18 cellular contexts compared by ENCODE assay signal in genomic region chr10:1102392-1102791, GRCh38. TPM values are rescaled to one million over a fixed set of nuclear protein-coding genes. Genes with fewer than 3 reads are reported as not detected.
A peak's percentile ranks its signal among the peaks of the same experiment; 100 is the strongest.
DNase-seq lines count a peak whose midpoint lies in the region; ATAC-seq, FAIRE-seq and TF ChIP-seq lines count a peak whose summit lies in the region.
"Had no signal": no experiment of that assay in that cellular context is flagged by ENCODE, and none has a peak within 500 bp of the region (broad histone marks: within the 10 kb centered on the region; RNA-seq: fewer than 3 reads in every experiment).

No MANE protein-coding gene starts in this region.

- no peaks in the 10 kb centered on the region for H3K9me3 Mint-ChIP-seq in H9
- H3K9me3 Mint-ChIP-seq: dendritic cell treated with granulocyte-macrophage colony-stimulating factor and Interleukin-4, amounts not matched to agents 40 ng/mL and 50 ng/mL, for 4 days had no signal

- H2AK5ac ChIP-seq in H9 (ENCODE audit: insufficient read length, low read length) (no peak overlapping the region), H1 (ENCODE audit: low read depth, low read length) (peak overlapping the region; percentile 96; the same call in 1 of the 2 replicates)

- no CpG with 5 or more reads among the region's 7 CpGs for WGBS in H9 (ENCODE audit: extremely low coverage, insufficient read length, low lambda C conversion rate)
- 91% methylated on average over 7 of the region's 7 CpGs; no CpG with 5 or more reads in 1 of the 2 experiments for WGBS in H1 (ENCODE audit: extremely low coverage in 1 of 2, insufficient coverage in 1 of 2, insufficient read length in 1 of 2, insufficient replicate concordance in 2 of 2, low coverage in 1 of 2, low lambda C conversion rate in 2 of 2, missing lambda C conversion rate in 1 of 2), 2 experiments

- H3K27ac ChIP-seq in H9 (ENCODE audit: insufficient read length, low read depth, low read length) (no peak overlapping the region), H1 (ENCODE audit: low read depth, low read length) (no peak overlapping the region)
- H3K27ac ChIP-seq: heart right ventricle, pancreas had no signal

- ATAC-seq in GM18867 (IDR thresholded peaks at IDR 0.05; ENCODE audit: unreplicated experiment) (no peak), GM19463 (IDR thresholded peaks at IDR 0.05; ENCODE audit: unreplicated experiment) (no peak), HG02840 (IDR thresholded peaks at IDR 0.05; ENCODE audit: low FRiP score, unreplicated experiment) (no peak)
- ATAC-seq: heart right ventricle, pancreas, Right ventricle myocardium inferior had no signal

- H4K91ac ChIP-seq in H9 (ENCODE audit: insufficient read length, low read depth, low read length) (no peak overlapping the region), H1 (replicated peaks; ENCODE audit: insufficient read length, low read length) (no peak overlapping the region)

- FAIRE-seq in H1 (lab: Jason Lieb, UNC), result no peak
- FAIRE-seq: pancreas, small intestine had no signal

- TF ChIP-seq CTCF in H9 (conservative IDR thresholded peaks at IDR 0.05) (no peak), H1 (IDR thresholded peaks at IDR 0.05; ENCODE audit: control extremely low read depth in 1 of 3, insufficient read depth in 1 of 3, low read depth in 1 of 3, low read length in 3 of 3) (no peak)

- H3K18ac ChIP-seq in H9 (ENCODE audit: insufficient read length, low read depth, low read length) (no peak overlapping the region), H1 (ENCODE audit: extremely low read depth, low read length) (no peak overlapping the region)

- no peak for DNase-seq in H9
- peak; percentile 43 to 59 for DNase-seq in activated CD4-positive, alpha-beta T cell treated with anti-CD3 and anti-CD28 coated beads, Interleukin-2, amount 50 U/mL, for 48 hours
- no peak for DNase-seq in H1 (ENCODE audit: low read depth in 1 of 2, low spot score in 2 of 2)
- peak; percentile 38 to 50 for DNase-seq in stimulated activated CD4-positive, alpha-beta T cell treated with anti-CD3 and anti-CD28 coated beads, Interleukin-4, amount 100 ng/mL, for 4 hours
- DNase-seq in SKM-1 (lab: John Stamatoyannopoulos, UW; ENCODE audit: unreplicated experiment), result no peak
- DNase-seq: AML-193, DMS 273 treated with DMSO at 0.1 percent for 48 hours, erythroblast, heart right ventricle, NCI-H1436, NCI-H446, small intestine had no signal

- H3K9ac ChIP-seq in H9 (ENCODE audit: extremely low read depth, insufficient read length, low read length) (no peak overlapping the region), H1 (replicated peaks in 1 of 4; ENCODE audit: extremely low read depth in 1 of 4, low read depth in 3 of 4, low read length in 3 of 4) (no peak overlapping the region)

- TF ChIP-seq RAD21 in H1 (IDR thresholded peaks at IDR 0.05 in 1 of 2, conservative IDR thresholded peaks at IDR 0.05 in 1 of 2; ENCODE audit: low read depth in 2 of 2, low read length in 2 of 2), result no peak

- H3K4me2 ChIP-seq in H9 (ENCODE audit: insufficient read depth, insufficient read length, low read length) (no peak overlapping the region), H1 (ENCODE audit: insufficient read depth in 1 of 2, low read depth in 2 of 2, low read length in 2 of 2) (no peak overlapping the region)

- H3K4me3 Mint-ChIP-seq in H9, result no peak overlapping the region
- H3K4me3 Mint-ChIP-seq: dendritic cell treated with granulocyte-macrophage colony-stimulating factor and Interleukin-4, amounts not matched to agents 40 ng/mL and 50 ng/mL, for 4 days had no signal

- H4K5ac ChIP-seq in H9 (ENCODE audit: insufficient read length, low read depth, low read length) (peak overlapping the region; percentile 94), H1 (ENCODE audit: insufficient read length, low read depth, low read length) (no peak overlapping the region)

- no peaks in the 10 kb centered on the region for H3K27me3 ChIP-seq in H9 (ENCODE audit: insufficient read depth, low read length)
- no peaks in the 10 kb centered on the region for H3K27me3 ChIP-seq in H1 (replicated peaks in 1 of 4; ENCODE audit: control insufficient read depth in 3 of 4, extremely low read depth in 1 of 4, insufficient read depth in 3 of 4, low read length in 3 of 4)
- H3K27me3 ChIP-seq: heart right ventricle, pancreas had no signal

- H3K27ac Mint-ChIP-seq in H9, result peak overlapping the region in 1 of 3 experiments; percentile 86; a peak in 2 of 7 replicates
- H3K27ac Mint-ChIP-seq: dendritic cell treated with granulocyte-macrophage colony-stimulating factor and Interleukin-4, amounts not matched to agents 40 ng/mL and 50 ng/mL, for 4 days had no signal

- no peaks in the 10 kb centered on the region for H3K27me3 Mint-ChIP-seq in H9 (ENCODE audit: low read depth)
- H3K27me3 Mint-ChIP-seq: dendritic cell treated with granulocyte-macrophage colony-stimulating factor and Interleukin-4, amounts not matched to agents 40 ng/mL and 50 ng/mL, for 4 days had no signal

- H3K4ac ChIP-seq in H9 (ENCODE audit: low read depth, low read length) (no peak overlapping the region), H1 (replicated peaks; ENCODE audit: insufficient read length, low read depth, low read length) (no peak overlapping the region)

- no peak overlapping the region for H3K14ac ChIP-seq in H9 (ENCODE audit: insufficient read depth, low read length)
- H3K14ac ChIP-seq in H1 (ENCODE audit: insufficient read length), result no peak overlapping the region

- H3K4me3 ChIP-seq in H1 (ENCODE audit: extremely low read depth in 1 of 4, insufficient read depth in 2 of 4, low read depth in 3 of 4, low read length in 4 of 4), result no peak overlapping the region
- H3K4me3 ChIP-seq: heart right ventricle, pancreas had no signal

- H3K79me2 ChIP-seq in H9 (ENCODE audit: insufficient read depth, low read length), result no peaks in the 10 kb centered on the region
- H3K79me2 ChIP-seq in H1 (ENCODE audit: control insufficient read depth in 1 of 2, insufficient read depth in 2 of 2, low read length in 2 of 2), result no peaks in the 10 kb centered on the region

- CTCF ChIA-PET in H1 (lab: Charles Lee; ENCODE audit: partially characterized antibody), result interaction anchor here (1.1 to 2.3 kb wide), 3 partner anchors 11 to 18 kb away, joined by 3 to 6 read pairs (median 6); no protein-coding TSS in a partner anchor

- H4K8ac ChIP-seq in H9 (replicated peaks; ENCODE audit: insufficient read length, low read depth, low read length) (peak overlapping the region; percentile 71), H1 (ENCODE audit: extremely low read depth, insufficient read depth, low read length) (no peak overlapping the region)

- no peak overlapping the region for H2BK5ac ChIP-seq in H9 (ENCODE audit: insufficient read length, low read length)
- peak overlapping the region; percentile 82; the same call in 1 of the 2 replicates for H2BK5ac ChIP-seq in H1 (ENCODE audit: low read depth, low read length)

- H3K56ac ChIP-seq in H9 (ENCODE audit: insufficient read length, low read depth, low read length), result no peak overlapping the region
- no peak overlapping the region for H3K56ac ChIP-seq in H1 (replicated peaks; ENCODE audit: insufficient read length, low read depth, low read length)

- H3K4me1 Mint-ChIP-seq in H9, result peaks cover 8 to 17% of the 10 kb centered on the region in 2 experiments; a peak in 3 of 4 replicates

- TF ChIP-seq POLR2A in H1 (IDR thresholded peaks at IDR 0.05; ENCODE audit: control extremely low read depth in 1 of 2, low read depth in 2 of 2, low read length in 2 of 2), result no peak

- H3K23me2 ChIP-seq in H9 (ENCODE audit: insufficient read length, low read depth, low read length, poor library complexity, severe bottlenecking), result no peaks in the 10 kb centered on the region
- H3K23me2 ChIP-seq in H1 (ENCODE audit: low read depth, low read length), result no peaks in the 10 kb centered on the region

- no peak overlapping the region for H2BK15ac ChIP-seq in H9 (ENCODE audit: low read depth, low read length)
- H2BK15ac ChIP-seq in H1 (ENCODE audit: low read length), result no peak overlapping the region

- H3K79me1 ChIP-seq in H9 (ENCODE audit: insufficient read depth, low read depth, low read length, poor library complexity, severe bottlenecking), result no peaks in the 10 kb centered on the region
- H3K79me1 ChIP-seq in H1 (ENCODE audit: low read depth, low read length), result peaks cover 5% of the 10 kb centered on the region

- TF ChIP-seq EP300 in H1 (IDR thresholded peaks at IDR 0.05; ENCODE audit: borderline replicate concordance in 1 of 2, low read depth in 2 of 2, low read length in 2 of 2), result no peak

- H2BK20ac ChIP-seq in H9 (ENCODE audit: low read depth, low read length, poor library complexity, severe bottlenecking) (no peak overlapping the region), H1 (ENCODE audit: low read length) (no peak overlapping the region)

- H3K9me3 ChIP-seq in H9 (ENCODE audit: control insufficient read depth, low read depth, low read length) (no peaks in the 10 kb centered on the region), H1 (ENCODE audit: insufficient read depth in 2 of 2, low read depth in 1 of 2, low read length in 1 of 2) (no peaks in the 10 kb centered on the region)
- H3K9me3 ChIP-seq: heart right ventricle, pancreas had no signal

- H3K36me3 ChIP-seq in H1 (ENCODE audit: control insufficient read depth in 2 of 4, insufficient read depth in 4 of 4, low read length in 3 of 4), result peaks cover 2 to 16% (median 6%) of the 10 kb centered on the region in 4 experiments; a peak in 5 of 8 replicates

- H3T11ph ChIP-seq in H9 (ENCODE audit: low read length), result no peak overlapping the region

- H2AFZ ChIP-seq in H9 (ENCODE audit: low read length), result no peak overlapping the region
- no peak overlapping the region for H2AFZ ChIP-seq in H1 (ENCODE audit: low read length)

- H2BK120ac ChIP-seq in H9 (ENCODE audit: low read depth, low read length, poor library complexity, severe bottlenecking), result no peak overlapping the region
- no peak overlapping the region for H2BK120ac ChIP-seq in H1 (replicated peaks; ENCODE audit: low read depth, low read length)

- H3K4me1 ChIP-seq in H9 (ENCODE audit: insufficient read depth, low read length) (no peaks in the 10 kb centered on the region), H1 (replicated peaks in 1 of 4; ENCODE audit: control insufficient read depth in 3 of 4, insufficient read depth in 4 of 4, low read length in 3 of 4) (no peaks in the 10 kb centered on the region; a peak in 3 of 7 replicates)
- H3K4me1 ChIP-seq: pancreas had no signal

- H2BK12ac ChIP-seq in H9 (ENCODE audit: insufficient read length, low read depth, low read length) (no peak overlapping the region), H1 (ENCODE audit: low read depth, low read length) (no peak overlapping the region)

- H3K23ac ChIP-seq in H9 (ENCODE audit: insufficient read length, low read depth, low read length) (no peak overlapping the region), H1 (ENCODE audit: insufficient read length) (no peak overlapping the region)

- no peaks in the 10 kb centered on the region for H4K20me1 ChIP-seq in H9 (ENCODE audit: control insufficient read depth, insufficient read depth, insufficient read length)
- peaks cover 2 to 4% of the 10 kb centered on the region in 2 experiments for H4K20me1 ChIP-seq in H1 (replicated peaks in 1 of 2; ENCODE audit: control insufficient read depth in 1 of 2, insufficient read depth in 2 of 2, low read length in 2 of 2)

- H3K36me3 Mint-ChIP-seq in H9 (ENCODE audit: insufficient read depth in 1 of 3, low read depth in 3 of 3), result peaks cover 24 to 56% (median 38%) of the 10 kb centered on the region in 3 experiments; a peak in 6 of 7 replicates

- POLR2A ChIA-PET in H1 (lab: Charles Lee; ENCODE audit: partially characterized antibody), result no interaction called here

RNA-seq across cellular contexts. Expression of gene WDR37, which starts 46.2 kb away (rescaled TPM):
- total RNA-seq in H9 (2021), result 13.1 and 14.0 TPM in 2 replicates
- 10.5 and 12.0 TPM in 2 replicates for total RNA-seq in H1 (2021; fragmentation: NEBNext Ultra II Directional; extraction: Animal tissue kit (Norgen Biotek cat#: 25700))
- polyA plus RNA-seq in H1 (2011; rRNA removed), result 9.6 and 10.1 TPM in 2 replicates
- polyA plus RNA-seq in H1 (2011; cell fraction: cytosol; rRNA removed), result 9.6 TPM
- 11.9 TPM for polyA plus RNA-seq in H1 (2011; cell fraction: nucleus; rRNA removed)
- polyA plus RNA-seq in H1 (2012, experiment 1 of 2), result 7.4 to 8.7 TPM (median 8.0 TPM) in 4 replicates
- polyA plus RNA-seq in H1 (2012, experiment 2 of 2), result 1.5 TPM
- 4.4 TPM for polyA plus RNA-seq in H1 (2013, experiment 1 of 2)
- polyA plus RNA-seq in H1 (2013, experiment 2 of 2), result 4.6 TPM
- 30.8 and 33.1 TPM in 2 replicates for polyA minus RNA-seq in H1 (2011; rRNA and poly(A)+ RNA removed)
- 7.4 TPM for polyA minus RNA-seq in H1 (2011; cell fraction: cytosol; rRNA and poly(A)+ RNA removed)
- 14.6 TPM for polyA minus RNA-seq in H1 (2011; cell fraction: nucleus; rRNA and poly(A)+ RNA removed)

RNA-seq across cellular contexts. Expression of gene IDI1, which starts 53.5 kb away (rescaled TPM):
- 40.8 and 44.7 TPM in 2 replicates for total RNA-seq in H9 (2021)
- 56.6 and 60.5 TPM in 2 replicates for total RNA-seq in H1 (2021; fragmentation: NEBNext Ultra II Directional; extraction: Animal tissue kit (Norgen Biotek cat#: 25700))
- polyA plus RNA-seq in H1 (2011; rRNA removed), result 20.4 and 35.3 TPM in 2 replicates
- 47.1 TPM for polyA plus RNA-seq in H1 (2011; cell fraction: cytosol; rRNA removed)
- 19.8 TPM for polyA plus RNA-seq in H1 (2011; cell fraction: nucleus; rRNA removed)
- 37.1 to 68.8 TPM (median 43.5 TPM) in 4 replicates for polyA plus RNA-seq in H1 (2012, experiment 1 of 2)
- polyA plus RNA-seq in H1 (2012, experiment 2 of 2), result 9.1 TPM
- polyA plus RNA-seq in H1 (2013, experiment 1 of 2), result 80.6 TPM
- 85.9 TPM for polyA plus RNA-seq in H1 (2013, experiment 2 of 2)
- polyA minus RNA-seq in H1 (2011; rRNA and poly(A)+ RNA removed), result 23.5 and 30.0 TPM in 2 replicates
- polyA minus RNA-seq in H1 (2011; cell fraction: cytosol; rRNA and poly(A)+ RNA removed), result 14.5 TPM
- polyA minus RNA-seq in H1 (2011; cell fraction: nucleus; rRNA and poly(A)+ RNA removed), result 33.2 TPM

Comparison
In these comparisons a context has a peak if more than half of its experiments do, and no peak if none do; other contexts are left out.
1. DNase-seq: peak in activated CD4-positive, alpha-beta T cell treated with anti-CD3 and anti-CD28 coated beads, Interleukin-2, amount 50 U/mL, for 48 hours (2 of 2) and stimulated activated CD4-positive, alpha-beta T cell treated with anti-CD3 and anti-CD28 coated beads, Interleukin-4, amount 100 ng/mL, for 4 hours (2 of 2); none in H9 (single experiment), H1 (0 of 2) and SKM-1 (single experiment).